In genomic region chr13:38349386-38350113, GRCh38 we compare ENCODE assay signal across 8 cellular contexts. TPM values are rescaled to one million over a fixed set of nuclear protein-coding genes. Genes with fewer than 3 reads are reported as not detected.
DNase-seq lines count a peak whose midpoint lies in the region; ATAC-seq, FAIRE-seq and TF ChIP-seq lines count a peak whose summit lies in the region.

TSS of gene UFM1 (plus strand) at chr13:38349851. CDS start at chr13:38349920, 69 bp downstream.

- peak within 1 kb of the TSS; percentile 95 for H3K9ac ChIP-seq in OCI-LY3 (ENCODE audit: low read length)

- H3K4me3 ChIP-seq in OCI-LY3 (ENCODE audit: low read length) = peak within 1 kb of the TSS; percentile 80
- H3K4me3 ChIP-seq in mesodermal cell (ENCODE audit: extremely low read depth, insufficient read depth, low read length, poor library complexity, severe bottlenecking) = peak within 1 kb of the TSS; percentile 89

- H3K4me1 ChIP-seq in OCI-LY3 (ENCODE audit: low read length) (peaks cover 17% of the 10 kb centered on the region), mesodermal cell (ENCODE audit: control insufficient read depth, insufficient read depth, low read length, poor library complexity, severe bottlenecking) (peaks cover 11% of the 10 kb centered on the region)

- H4K20me1 ChIP-seq in OCI-LY3 (ENCODE audit: insufficient read depth, low read length) = no peaks in the 10 kb centered on the region

- H3K4me2 ChIP-seq in OCI-LY3 (ENCODE audit: low read length) = peak within 1 kb of the TSS; percentile 87

- H3K27ac ChIP-seq in OCI-LY3 (ENCODE audit: low read length) (peak within 1 kb of the TSS; percentile 70), mesodermal cell (ENCODE audit: low read depth, low read length, severe bottlenecking) (peak within 1 kb of the TSS; percentile 92)

- TF ChIP-seq CTCF in OCI-LY3 (IDR thresholded peaks at IDR 0.05; ENCODE audit: low read depth, low read length) = no peak

- no peaks in the 10 kb centered on the region for H3K9me3 ChIP-seq in OCI-LY3 (ENCODE audit: insufficient read depth, low read length)
- H3K9me3 ChIP-seq in mesodermal cell (ENCODE audit: control insufficient read depth, low read length) = no peaks in the 10 kb centered on the region

- ATAC-seq in GM21515 (IDR thresholded peaks at IDR 0.05; ENCODE audit: unreplicated experiment) = peak; percentile 96

- H2AFZ ChIP-seq in OCI-LY3 (ENCODE audit: low read depth, low read length) = peak within 1 kb of the TSS; percentile 78

- peak; percentile 90 for DNase-seq in D341Med (ENCODE audit: low spot score)
- DNase-seq in HuH-7 (ENCODE audit: low spot score) = peak; percentile 61
- peak; percentile 87 for DNase-seq in activated CD8-positive, alpha-beta memory T cell treated with anti-CD3 and anti-CD28 coated beads, Interleukin-2, amount 50 U/mL, for 48 hours
- DNase-seq in stimulated activated CD8-positive, alpha-beta memory T cell treated with anti-CD3 and anti-CD28 coated beads, Interleukin-15, amount 100 ng/mL, for 4 hours (ENCODE audit: low read depth in 2 of 2) = peak; percentile 68 to 77

- H3K79me2 ChIP-seq in OCI-LY3 (ENCODE audit: low read length) = peaks cover 34% of the 10 kb centered on the region

- 0% methylated on average over 26 to 34 of the region's 41 CpGs for WGBS in mesodermal cell (ENCODE audit: insufficient coverage in 2 of 2), 2 experiments

- peak; percentile 90 for FAIRE-seq in endometrium (lab: Jason Lieb, UNC)

- H3K36me3 ChIP-seq in OCI-LY3 (replicated peaks; ENCODE audit: low read depth, low read length) (peaks cover 26% of the 10 kb centered on the region), mesodermal cell (ENCODE audit: control insufficient read depth, insufficient read depth, low read length) (peaks cover 23% of the 10 kb centered on the region)

- no peaks in the 10 kb centered on the region for H3K27me3 ChIP-seq in OCI-LY3 (ENCODE audit: low read depth, low read length)

RNA-seq across cellular contexts. Expression of gene UFM1, which starts in this region (rescaled TPM):
- 49.9 TPM for polyA plus RNA-seq in mesodermal cell (2013, experiment 1 of 2)
- polyA plus RNA-seq in mesodermal cell (2013, experiment 2 of 2) = 48.3 TPM

Comparison
In these comparisons a context has a peak if more than half of its experiments do, and no peak if none do; other contexts are left out.
1. Peak in every context shown above with its lines: DNase-seq, ATAC-seq, H3K4me3 ChIP-seq and H3K27ac ChIP-seq.